33 cellular contexts compared by ENCODE assay signal in the genomic region with DNA sequence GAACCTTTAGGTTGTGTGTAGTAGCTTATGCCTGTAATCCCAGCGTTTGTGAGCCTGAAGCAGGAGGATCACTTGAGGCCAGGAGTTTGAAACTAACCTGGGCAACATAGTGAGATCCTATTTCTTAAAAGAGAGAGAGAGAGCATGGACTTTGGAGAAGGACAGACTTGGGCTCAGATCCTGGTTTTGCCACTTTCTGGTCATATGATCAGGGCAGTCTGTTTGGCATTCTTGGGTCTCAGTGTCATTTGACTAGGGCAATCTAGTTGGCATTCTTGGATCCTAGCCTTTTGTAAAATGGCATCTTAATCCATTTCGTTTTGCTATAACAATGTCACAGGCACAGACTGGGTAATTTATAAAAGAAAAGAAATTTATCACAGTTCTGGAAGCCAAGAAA.
"Had no signal": no experiment of that assay in that cellular context is flagged by ENCODE, and none has a peak within 500 bp of the region (broad histone marks: within the 10 kb centered on the region; RNA-seq: fewer than 3 reads in every experiment).

No MANE protein-coding gene starts in this region.

- H3K9ac ChIP-seq: KMS-11 had no signal

- H3K4me3 Mint-ChIP-seq: activated B cell treated with CpG ODN at 0.5 μM for 24 hours; activated CD4-positive, alpha-beta memory T cell treated with anti-CD3 and anti-CD28 coated beads, Interleukin-2, amount 10 ng/mL, durations not matched to agents 7 days and 5 days; activated CD8-positive, alpha-beta memory T cell treated with anti-CD3 and anti-CD28 coated beads, Interleukin-2, amount 10 ng/mL, durations not matched to agents 7 days and 5 days; activated naive CD8-positive, alpha-beta T cell treated with anti-CD3 and anti-CD28 coated beads, Interleukin-2, amount 10 ng/mL, durations not matched to agents 7 days and 5 days had no signal

- DNase-seq: activated B cell treated with CpG ODN at 0.5 μM for 24 hours; activated CD4-positive, alpha-beta memory T cell treated with anti-CD3 and anti-CD28 coated beads, Interleukin-2, amount 10 ng/mL, durations not matched to agents 7 days and 5 days; activated CD4-positive, alpha-beta T cell treated with anti-CD3 and anti-CD28 coated beads for 4 hours; activated CD4-positive, CD25-positive, alpha-beta regulatory T cell treated with anti-CD3 and anti-CD28 coated beads, Interleukin-2, amount 50 U/mL, for 72 hours; activated CD8-positive, alpha-beta memory T cell treated with anti-CD3 and anti-CD28 coated beads for 24 hours; activated CD8-positive, alpha-beta memory T cell treated with anti-CD3 and anti-CD28 coated beads, Interleukin-2, amount 10 ng/mL, durations not matched to agents 7 days and 5 days; activated CD8-positive, alpha-beta memory T cell treated with anti-CD3 and anti-CD28 coated beads, Interleukin-2, amount 50 U/mL, for 48 hours; activated effector memory CD4-positive, alpha-beta T cell treated with Interleukin-2 at 50 U/mL for 16 hours; activated naive CD4-positive, alpha-beta T cell treated with anti-CD3 and anti-CD28 coated beads, Interleukin-2, amount 50 U/mL, for 16 hours; activated naive CD8-positive, alpha-beta T cell treated with anti-CD3 and anti-CD28 coated beads, Interleukin-2, amount 10 ng/mL, durations not matched to agents 7 days and 5 days; activated T-cell treated with anti-CD3 and anti-CD28 coated beads, Interleukin-2, amount 50 U/mL, for 48 hours; adrenal gland; body of pancreas; MM.1S; MV-4-11; NCI-H1092; NCI-H1436 treated with DMSO at 0.1 percent for 48 hours; NCI-H1694 treated with DMSO at 0.1 percent for 48 hours; NCI-H2029; NCI-H345; NCI-H526; NCI-H748 treated with DMSO at 0.1 percent for 48 hours; NK-92 treated with Interleukin-12 subunit alpha and Interleukin-12 subunit beta, amount 100 ng/mL, for 24 hours; PC-3; SIG-M5; SW 1271 had no signal

- H3K4me2 ChIP-seq: KMS-11 had no signal

- H3K4me3 ChIP-seq: adrenal gland, body of pancreas, breast epithelium had no signal

- H3K9me3 ChIP-seq: adrenal gland, body of pancreas, breast epithelium had no signal

- FAIRE-seq: astrocyte, RCC 7860 had no signal

- H3K4me1 ChIP-seq: breast epithelium had no signal

- H3K27ac ChIP-seq: adrenal gland, body of pancreas, breast epithelium, KMS-11, RWPE1, VCaP had no signal

- H3K27me3 ChIP-seq: adrenal gland, body of pancreas, breast epithelium had no signal

- H3K9me3 Mint-ChIP-seq: activated B cell treated with CpG ODN at 0.5 μM for 24 hours; activated CD4-positive, alpha-beta memory T cell treated with anti-CD3 and anti-CD28 coated beads, Interleukin-2, amount 10 ng/mL, durations not matched to agents 7 days and 5 days; activated naive CD8-positive, alpha-beta T cell treated with anti-CD3 and anti-CD28 coated beads, Interleukin-2, amount 10 ng/mL, durations not matched to agents 7 days and 5 days had no signal

- H3K27ac Mint-ChIP-seq: activated B cell treated with CpG ODN at 0.5 μM for 24 hours; activated CD4-positive, alpha-beta memory T cell treated with anti-CD3 and anti-CD28 coated beads, Interleukin-2, amount 10 ng/mL, durations not matched to agents 7 days and 5 days; activated CD8-positive, alpha-beta memory T cell treated with anti-CD3 and anti-CD28 coated beads, Interleukin-2, amount 10 ng/mL, durations not matched to agents 7 days and 5 days; activated naive CD8-positive, alpha-beta T cell treated with anti-CD3 and anti-CD28 coated beads, Interleukin-2, amount 10 ng/mL, durations not matched to agents 7 days and 5 days had no signal

- H3K36me3 ChIP-seq: adrenal gland, breast epithelium had no signal

- ATAC-seq: activated CD8-positive, alpha-beta memory T cell treated with anti-CD3 and anti-CD28 coated beads, Interleukin-2, amount 10 ng/mL, durations not matched to agents 7 days and 5 days; body of pancreas; Right ventricle myocardium inferior had no signal

- H3K27me3 Mint-ChIP-seq: activated B cell treated with CpG ODN at 0.5 μM for 24 hours; activated CD4-positive, alpha-beta memory T cell treated with anti-CD3 and anti-CD28 coated beads, Interleukin-2, amount 10 ng/mL, durations not matched to agents 7 days and 5 days; activated CD8-positive, alpha-beta memory T cell treated with anti-CD3 and anti-CD28 coated beads, Interleukin-2, amount 10 ng/mL, durations not matched to agents 7 days and 5 days; activated naive CD8-positive, alpha-beta T cell treated with anti-CD3 and anti-CD28 coated beads, Interleukin-2, amount 10 ng/mL, durations not matched to agents 7 days and 5 days had no signal
